10 cellular contexts compared by ENCODE assay signal in genomic region chr18:30487962-30488361, GRCh38.
"Had no signal": no experiment of that assay in that cellular context is flagged by ENCODE, and none has a peak within 500 bp of the region (broad histone marks: within the 10 kb centered on the region; RNA-seq: fewer than 3 reads in every experiment).

No MANE protein-coding gene starts in this region.

- H3K27me3 ChIP-seq: adrenal gland, esophagus squamous epithelium, gastrocnemius medialis, tibial nerve had no signal

- DNase-seq: activated CD4-positive, alpha-beta T cell treated with anti-CD3 and anti-CD28 coated beads, Interleukin-2, amount 50 U/mL, for 1 hour; activated naive CD4-positive, alpha-beta T cell treated with anti-CD3 and anti-CD28 coated beads, Interleukin-2, amount 50 U/mL, for 16 hours; adrenal gland; esophagus squamous epithelium; gastrocnemius medialis; kidney; left ventricle myocardium inferior; mesenchymal stem cell; T-helper 17 cell had no signal

- H3K9me3 ChIP-seq: adrenal gland, esophagus squamous epithelium, gastrocnemius medialis, left ventricle myocardium inferior, tibial nerve had no signal

- H3K4me1 ChIP-seq: adrenal gland, esophagus squamous epithelium, gastrocnemius medialis, left ventricle myocardium inferior, tibial nerve had no signal

- H3K36me3 ChIP-seq: adrenal gland, esophagus squamous epithelium, gastrocnemius medialis, left ventricle myocardium inferior, tibial nerve had no signal

- H3K4me3 ChIP-seq: adrenal gland, esophagus squamous epithelium, gastrocnemius medialis, left ventricle myocardium inferior, tibial nerve had no signal

- H3K27ac ChIP-seq: adrenal gland, esophagus squamous epithelium, gastrocnemius medialis, left ventricle myocardium inferior, tibial nerve had no signal
